ENCODE assay signal across 25 cellular contexts in the genomic region with DNA sequence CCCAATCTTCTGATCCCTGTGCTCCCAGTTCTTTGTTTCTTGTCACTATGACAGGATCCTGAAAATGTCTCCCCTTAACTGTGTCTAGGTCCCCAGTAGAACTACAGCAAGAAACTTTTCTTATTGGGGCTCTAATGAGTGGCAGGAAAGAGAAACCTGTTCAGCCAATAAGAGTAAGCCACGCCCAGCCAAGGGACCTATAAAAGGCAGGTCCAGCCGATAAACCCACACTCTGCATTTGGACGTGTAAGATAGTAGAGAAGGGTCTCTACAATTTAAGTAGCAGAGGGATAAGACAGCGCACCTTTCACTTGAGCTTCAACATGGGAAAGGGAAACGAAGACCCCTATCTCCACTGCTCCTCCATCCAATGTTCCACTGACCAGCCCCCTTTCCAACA.
DNase-seq lines count a peak whose midpoint lies in the region; ATAC-seq, FAIRE-seq and TF ChIP-seq lines count a peak whose summit lies in the region.
"Had no signal": no experiment of that assay in that cellular context is flagged by ENCODE, and none has a peak within 500 bp of the region (broad histone marks: within the 10 kb centered on the region; RNA-seq: fewer than 3 reads in every experiment).

No MANE protein-coding gene starts in this region.

- H3K27ac ChIP-seq in SK-N-SH (ENCODE audit: low read depth in 2 of 2, low read length in 1 of 2) (no peak overlapping the region), K562 (ENCODE audit: extremely low read depth, low read depth, low read length) (no peak overlapping the region)
- H3K27ac ChIP-seq: 22Rv1; BLaER1 treated with 17β-estradiol and CSF1 and Interleukin-3, amounts not matched to agents 10 nM and 100 nM had no signal

- no peak for ATAC-seq in SK-N-SH treated with all-trans-retinoic acid at 6 μM for 48 hours
- ATAC-seq in K562: no peak
- ATAC-seq in GM19328 (IDR thresholded peaks at IDR 0.05; ENCODE audit: unreplicated experiment): no peak

- peaks cover 56% of the 10 kb centered on the region for H3K27me3 ChIP-seq in SK-N-SH (ENCODE audit: insufficient read depth)
- no peaks in the 10 kb centered on the region for H3K27me3 ChIP-seq in K562 (ENCODE audit: control insufficient read depth in 2 of 2, insufficient read depth in 2 of 2, low read length in 2 of 2)

- H2AFZ ChIP-seq in SK-N-SH (ENCODE audit: low read depth) (no peak overlapping the region), K562 (ENCODE audit: low read depth, low read length) (peak overlapping the region; percentile 44; the same call in 1 of the 2 replicates)

- no peaks in the 10 kb centered on the region for H3K9me1 ChIP-seq in K562 (ENCODE audit: control insufficient read depth, insufficient read depth, low read length)

- H3K79me2 ChIP-seq in SK-N-SH (ENCODE audit: insufficient read depth) (no peaks in the 10 kb centered on the region), K562 (ENCODE audit: control insufficient read depth, insufficient read depth, low read length) (no peaks in the 10 kb centered on the region)

- no TSS peak for BruUV-seq in K562 (replicated peaks; lab: Mats Ljungman, UMichigan)

- H3K9ac ChIP-seq in SK-N-SH (no peak overlapping the region), K562 (ENCODE audit: insufficient read depth in 1 of 2, low read depth in 2 of 2, low read length in 2 of 2) (no peak overlapping the region)
- H3K9ac ChIP-seq: BLaER1 treated with 17β-estradiol and CSF1 and Interleukin-3, amounts not matched to agents 10 nM and 100 nM had no signal

- no peak for TF ChIP-seq CTCF in SK-N-SH (IDR thresholded peaks at IDR 0.05)
- no peak for TF ChIP-seq CTCF in K562 (IDR thresholded peaks at IDR 0.05 in 2 of 3, conservative IDR thresholded peaks at IDR 0.05 in 1 of 3; ENCODE audit: insufficient read depth in 2 of 3, low read depth in 1 of 3, low read length in 3 of 3)
- no peak for TF ChIP-seq CTCF in GM10266 (IDR thresholded peaks at IDR 0.05; ENCODE audit: control insufficient read depth, insufficient read depth, low read depth, missing control alignments)

- H3K4me3 ChIP-seq in SK-N-SH (ENCODE audit: low read depth in 2 of 2, low read length in 1 of 2): no peak overlapping the region
- H3K4me3 ChIP-seq in K562: no peak overlapping the region
- H3K4me3 ChIP-seq: HAP-1 had no signal

- H4K20me1 ChIP-seq in SK-N-SH (ENCODE audit: insufficient read depth): no peaks in the 10 kb centered on the region
- no peaks in the 10 kb centered on the region for H4K20me1 ChIP-seq in K562 (replicated peaks; ENCODE audit: control insufficient read depth, insufficient read depth, low read length)
- H4K20me1 ChIP-seq: BLaER1 treated with 17β-estradiol and CSF1 and Interleukin-3, amounts not matched to agents 10 nM and 100 nM had no signal

- intact Hi-C loops in K562 (cut with micrococcal nuclease): no loop called here

- H3K9me2 ChIP-seq in SK-N-SH: no peaks in the 10 kb centered on the region

- DNase-seq in SK-N-SH (no peak), NAMALWA (ENCODE audit: low spot score) (peak; percentile 16), K562 (ENCODE audit: extremely low read depth in 1 of 4, low spot score in 3 of 4) (peak in 2 of 4 experiments; percentile 29 to 31), DMS114 treated with DMSO at 0.1 percent for 48 hours (lab: John Stamatoyannopoulos, UW; ENCODE audit: unreplicated experiment) (no peak), NCI-H2196 (lab: John Stamatoyannopoulos, UW; ENCODE audit: unreplicated experiment) (no peak), GM10266 (ENCODE audit: extremely low spot score) (no peak)
- DNase-seq: ACHN; AML-193; BE2C; CD4-positive, alpha-beta T cell; CD8-positive, alpha-beta memory T cell; DMS 273 treated with DMSO at 0.1 percent for 48 hours; DMS53; DMS79 treated with DMSO at 0.1 percent for 48 hours; GF-D8; GOT3 had no signal

- TF ChIP-seq POLR2A in K562 (conservative IDR thresholded peaks at IDR 0.05): no peak

- TF ChIP-seq RAD21 in SK-N-SH (IDR thresholded peaks at IDR 0.05; ENCODE audit: low read length): no peak
- TF ChIP-seq RAD21 in K562 (CRISPR knock-in tag; conservative IDR thresholded peaks at IDR 0.05 in 1 of 2, IDR thresholded peaks at IDR 0.05 in 1 of 2): no peak

- FAIRE-seq in K562 (lab: Jason Lieb, UNC): no peak
- FAIRE-seq: A204.1, D721Med, GM19239, H54 had no signal

- H3K36me3 ChIP-seq in SK-N-SH (replicated peaks in 1 of 2; ENCODE audit: control insufficient read depth in 1 of 2, insufficient read depth in 2 of 2, low read length in 1 of 2): no peaks in the 10 kb centered on the region
- no peaks in the 10 kb centered on the region for H3K36me3 ChIP-seq in K562 (ENCODE audit: control insufficient read depth, insufficient read depth, low read length)
- H3K36me3 ChIP-seq: BE2C, HAP-1 had no signal

- H3K4me1 ChIP-seq in SK-N-SH (ENCODE audit: control insufficient read depth in 1 of 2, insufficient read depth in 2 of 2, low read depth in 1 of 2, low read length in 1 of 2) (no peaks in the 10 kb centered on the region; a peak in 1 of 4 replicates), K562 (replicated peaks in 1 of 2; ENCODE audit: control insufficient read depth in 2 of 2, insufficient read depth in 2 of 2, low read length in 2 of 2) (peaks cover 0 to 29% of the 10 kb centered on the region in 2 experiments; a peak in 4 of 5 replicates)
- H3K4me1 ChIP-seq: BE2C, HAP-1 had no signal

- in situ Hi-C loops in K562 (cut with MboI): no loop called here

- no peaks in the 10 kb centered on the region for H3F3A ChIP-seq in SK-N-SH (replicated peaks; ENCODE audit: insufficient read depth)

- WGBS in SK-N-SH (ENCODE audit: low lambda C conversion rate): 24% methylated on average over 5 of the region's 5 CpGs
- 67% methylated on average over 5 of the region's 5 CpGs for WGBS in K562 (ENCODE audit: insufficient coverage, low coverage, missing lambda C conversion rate)

- H3K9me3 ChIP-seq in SK-N-SH: no peaks in the 10 kb centered on the region
- H3K9me3 ChIP-seq in K562 (replicated peaks; ENCODE audit: control insufficient read depth, insufficient read depth, low read depth, low read length): no peaks in the 10 kb centered on the region
- H3K9me3 ChIP-seq: BE2C, HAP-1 had no signal

- TF ChIP-seq EP300 in SK-N-SH (IDR thresholded peaks at IDR 0.05; ENCODE audit: borderline replicate concordance in 1 of 2, low read depth in 1 of 2, low read length in 1 of 2) (no peak), K562 (IDR thresholded peaks at IDR 0.05; ENCODE audit: low read length) (no peak)

- CTCF ChIA-PET in SK-N-SH (lab: Yijun Ruan, JAX) (no interaction called here), K562 (lab: Yijun Ruan, JAX; ENCODE audit: low intra/inter-chr PET ratio) (no interaction called here)

- POLR2A ChIA-PET in SK-N-SH (lab: Yijun Ruan, JAX) (no interaction called here), K562 (lab: Yijun Ruan, JAX) (no interaction called here)

- H3K4me2 ChIP-seq in SK-N-SH: no peak overlapping the region
- H3K4me2 ChIP-seq in K562 (ENCODE audit: insufficient read depth, low read length): no peak overlapping the region

TF ChIP-seq in SK-N-SH, 30 proteins besides CTCF, POLR2A, EP300 and RAD21:
- TF ChIP-seq CHD2 (IDR thresholded peaks at IDR 0.05; ENCODE audit: low read length, partially characterized antibody): no peak
- TF ChIP-seq, protein P1, sequence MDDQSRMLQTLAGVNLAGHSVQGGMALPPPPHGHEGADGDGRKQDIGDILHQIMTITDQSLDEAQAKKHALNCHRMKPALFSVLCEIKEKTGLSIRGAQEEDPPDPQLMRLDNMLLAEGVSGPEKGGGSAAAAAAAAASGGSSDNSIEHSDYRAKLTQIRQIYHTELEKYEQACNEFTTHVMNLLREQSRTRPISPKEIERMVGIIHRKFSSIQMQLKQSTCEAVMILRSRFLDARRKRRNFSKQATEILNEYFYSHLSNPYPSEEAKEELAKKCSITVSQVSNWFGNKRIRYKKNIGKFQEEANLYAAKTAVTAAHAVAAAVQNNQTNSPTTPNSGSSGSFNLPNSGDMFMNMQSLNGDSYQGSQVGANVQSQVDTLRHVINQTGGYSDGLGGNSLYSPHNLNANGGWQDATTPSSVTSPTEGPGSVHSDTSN (IDR thresholded peaks at IDR 0.05): 0 out of 2 replicates have a peak, but pooled peaks have one; percentile 5
TF ChIP-seq in SK-N-SH: peak in this region for 1.

TF ChIP-seq in SK-N-SH treated with all-trans-retinoic acid at 6 μM for 48 hours, 23 proteins besides CTCF, POLR2A, EP300 and RAD21 (continues in another document):
- no peak for TF ChIP-seq CSDC2 (CRISPR knock-in tag; IDR thresholded peaks at IDR 0.05)
- TF ChIP-seq ZNF8 (CRISPR knock-in tag; IDR thresholded peaks at IDR 0.05): no peak

TF ChIP-seq in K562, 482 proteins besides CTCF, POLR2A, EP300 and RAD21 (continues in another document):
- TF ChIP-seq, protein P2, sequence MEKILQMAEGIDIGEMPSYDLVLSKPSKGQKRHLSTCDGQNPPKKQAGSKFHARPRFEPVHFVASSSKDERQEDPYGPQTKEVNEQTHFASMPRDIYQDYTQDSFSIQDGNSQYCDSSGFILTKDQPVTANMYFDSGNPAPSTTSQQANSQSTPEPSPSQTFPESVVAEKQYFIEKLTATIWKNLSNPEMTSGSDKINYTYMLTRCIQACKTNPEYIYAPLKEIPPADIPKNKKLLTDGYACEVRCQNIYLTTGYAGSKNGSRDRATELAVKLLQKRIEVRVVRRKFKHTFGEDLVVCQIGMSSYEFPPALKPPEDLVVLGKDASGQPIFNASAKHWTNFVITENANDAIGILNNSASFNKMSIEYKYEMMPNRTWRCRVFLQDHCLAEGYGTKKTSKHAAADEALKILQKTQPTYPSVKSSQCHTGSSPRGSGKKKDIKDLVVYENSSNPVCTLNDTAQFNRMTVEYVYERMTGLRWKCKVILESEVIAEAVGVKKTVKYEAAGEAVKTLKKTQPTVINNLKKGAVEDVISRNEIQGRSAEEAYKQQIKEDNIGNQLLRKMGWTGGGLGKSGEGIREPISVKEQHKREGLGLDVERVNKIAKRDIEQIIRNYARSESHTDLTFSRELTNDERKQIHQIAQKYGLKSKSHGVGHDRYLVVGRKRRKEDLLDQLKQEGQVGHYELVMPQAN (IDR thresholded peaks at IDR 0.05; ENCODE audit: borderline replicate concordance): no peak
- peak; percentile 56 for TF ChIP-seq TBP (optimal IDR thresholded peaks at IDR 0.05; ENCODE audit: low read depth, low read length)
- no peak for TF ChIP-seq HOXB6 (CRISPR knock-in tag; IDR thresholded peaks at IDR 0.05; ENCODE audit: borderline replicate concordance)
